Comparison of ENCODE assay signal across 21 cellular contexts in the genomic region with DNA sequence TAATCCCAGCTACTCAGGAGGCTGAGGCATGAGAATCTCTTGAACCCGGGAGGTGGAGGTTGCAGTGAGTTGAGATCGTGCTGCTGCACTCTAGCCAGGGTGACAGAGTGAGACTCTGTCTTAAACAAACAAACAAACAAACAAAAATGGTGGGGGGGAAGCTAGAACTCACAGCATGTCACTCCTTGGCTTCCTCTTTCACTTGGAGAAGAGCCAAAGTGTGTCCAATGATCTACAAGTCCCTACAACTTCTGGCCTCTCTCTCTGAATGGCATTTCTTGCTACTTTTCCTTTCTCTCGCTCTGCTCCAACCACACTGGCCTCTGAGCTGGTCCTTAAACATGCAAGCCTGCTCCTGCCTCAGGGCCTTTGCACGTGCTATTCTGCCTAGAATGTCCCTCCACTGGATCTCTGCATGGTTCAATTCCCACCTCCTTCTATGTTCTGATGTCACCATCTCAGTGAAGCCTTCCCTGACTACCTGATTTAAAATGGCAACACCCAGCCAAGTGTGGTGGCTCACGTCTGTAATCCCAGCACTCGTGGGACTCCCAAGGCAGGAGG. TPM values are rescaled to one million over a fixed set of nuclear protein-coding genes. Genes with fewer than 3 reads are reported as not detected.
"Had no signal": no experiment of that assay in that cellular context is flagged by ENCODE, and none has a peak within 500 bp of the region (broad histone marks: within the 10 kb centered on the region; RNA-seq: fewer than 3 reads in every experiment).

No MANE protein-coding gene starts in this region.

- H3K36me3 ChIP-seq: gastrocnemius medialis had no signal

- H3K9me3 ChIP-seq: body of pancreas, gastrocnemius medialis, right atrium auricular region, tibial nerve had no signal

- H3K9ac ChIP-seq: parathyroid adenoma had no signal

- H3K9me3 Mint-ChIP-seq: activated naive CD4-positive, alpha-beta T cell treated with anti-CD3 and anti-CD28 coated beads, Interleukin-2, amount 50 U/mL, for 72 hours; activated T-cell treated with anti-CD3 and anti-CD28 coated beads, Interleukin-2, amount 50 U/mL, for 24 hours; nephron progenitor cell had no signal

- ATAC-seq: activated naive CD4-positive, alpha-beta T cell treated with anti-CD3 and anti-CD28 coated beads, Interleukin-2, amount 50 U/mL, for 72 hours; body of pancreas; gastrocnemius medialis; left ventricle myocardium superior; stimulated activated memory B cell treated with anti-CD40 and anti-IgM and Interleukin-4, amounts not matched to agents 10 μg/mL and 1 μg/mL and 100 μg/mL, for 72 hours had no signal

- H3K27me3 Mint-ChIP-seq: activated T-cell treated with anti-CD3 and anti-CD28 coated beads, Interleukin-2, amount 50 U/mL, for 24 hours; stimulated activated memory B cell treated with anti-CD40 and anti-IgM and Interleukin-4, amounts not matched to agents 10 μg/mL and 1 μg/mL and 100 μg/mL, for 72 hours had no signal

- H3K27me3 ChIP-seq: body of pancreas, gastrocnemius medialis, right atrium auricular region, tibial nerve had no signal

- DNase-seq: activated CD4-positive, alpha-beta T cell treated with anti-CD3 and anti-CD28 coated beads, Interleukin-2, amount 50 U/mL, for 1 hour; activated CD4-positive, CD25-positive, alpha-beta regulatory T cell; activated effector memory CD4-positive, alpha-beta T cell treated with anti-CD3 and anti-CD28 coated beads, Interleukin-2, amount 50 U/mL, for 16 hours; activated T-cell treated with anti-CD3 and anti-CD28 coated beads, Interleukin-2, amount 50 U/mL, for 24 hours; amniotic stem cell; body of pancreas; central memory CD4-positive, alpha-beta T cell; cortex of kidney; effector memory CD4-positive, alpha-beta T cell; gastrocnemius medialis; kidney; left ventricle myocardium superior; mesendoderm; nephron progenitor cell; small intestine; T-helper 9 cell had no signal

- H2AFZ ChIP-seq: parathyroid adenoma had no signal

- H3K27ac ChIP-seq: body of pancreas, gastrocnemius medialis, parathyroid adenoma, right atrium auricular region, tibial nerve had no signal

- H3K27ac Mint-ChIP-seq: activated T-cell treated with anti-CD3 and anti-CD28 coated beads, Interleukin-2, amount 50 U/mL, for 24 hours; nephron progenitor cell; stimulated activated memory B cell treated with anti-CD40 and anti-IgM and Interleukin-4, amounts not matched to agents 10 μg/mL and 1 μg/mL and 100 μg/mL, for 72 hours had no signal

- H3K4me3 ChIP-seq: body of pancreas, gastrocnemius medialis, right atrium auricular region, tibial nerve had no signal

- H3K36me3 Mint-ChIP-seq: activated naive CD4-positive, alpha-beta T cell treated with anti-CD3 and anti-CD28 coated beads, Interleukin-2, amount 50 U/mL, for 72 hours; stimulated activated memory B cell treated with anti-CD40 and anti-IgM and Interleukin-4, amounts not matched to agents 10 μg/mL and 1 μg/mL and 100 μg/mL, for 72 hours had no signal

- H3K4me3 Mint-ChIP-seq: activated T-cell treated with anti-CD3 and anti-CD28 coated beads, Interleukin-2, amount 50 U/mL, for 24 hours; nephron progenitor cell; stimulated activated memory B cell treated with anti-CD40 and anti-IgM and Interleukin-4, amounts not matched to agents 10 μg/mL and 1 μg/mL and 100 μg/mL, for 72 hours had no signal

- H3K79me2 ChIP-seq: parathyroid adenoma had no signal

RNA-seq across cellular contexts. Expression of a gene that starts 8.1 kb away (rescaled TPM):
- total RNA-seq: activated naive CD4-positive, alpha-beta T cell treated with anti-CD3 and anti-CD28 coated beads, Interleukin-2, amount 50 U/mL, for 72 hours; body of pancreas; gastrocnemius medialis; left ventricle myocardium superior; tibial nerve had no signal
